Comparison of ENCODE assay signal across 13 cellular contexts in the genomic region with DNA sequence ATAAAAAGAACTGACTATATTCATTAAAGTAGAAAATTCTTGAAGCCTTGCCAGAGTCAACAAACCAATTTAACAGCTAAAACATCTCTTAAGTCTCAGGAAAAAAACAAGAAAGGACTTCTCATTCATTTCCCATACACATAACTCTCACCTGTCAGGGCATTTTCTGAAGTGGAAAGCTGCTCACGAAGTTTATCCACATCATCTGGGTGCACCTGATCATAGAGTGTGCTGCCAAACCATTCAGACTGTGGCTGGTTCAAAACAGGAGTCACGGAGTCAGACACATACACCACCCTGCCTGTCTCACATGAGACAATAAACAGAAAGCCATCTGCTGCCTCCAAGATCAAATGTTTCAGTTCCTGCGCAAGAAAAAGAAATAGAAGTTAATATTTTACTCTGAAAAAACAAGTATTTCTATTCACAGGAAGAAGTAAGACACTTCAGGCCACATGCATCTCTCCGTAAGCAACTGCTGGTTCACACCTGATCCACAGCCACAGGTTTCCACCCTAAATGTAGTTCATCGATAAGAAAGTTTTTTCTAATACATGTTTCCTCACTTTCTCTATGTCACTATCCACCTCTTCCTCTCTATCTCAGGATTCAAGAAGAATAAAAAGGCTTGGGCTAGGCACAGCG. TPM values are rescaled to one million over a fixed set of nuclear protein-coding genes. Genes with fewer than 3 reads are reported as not detected.
DNase-seq lines count a peak whose midpoint lies in the region; ATAC-seq, FAIRE-seq and TF ChIP-seq lines count a peak whose summit lies in the region.
"Had no signal": no experiment of that assay in that cellular context is flagged by ENCODE, and none has a peak within 500 bp of the region (broad histone marks: within the 10 kb centered on the region; RNA-seq: fewer than 3 reads in every experiment).

No MANE protein-coding gene starts in this region.

- intact Hi-C loops in spleen (cut with DNase I; ENCODE audit: low total_unique reads): no loop called here

- no peak overlapping the region for H2AFZ ChIP-seq in astrocyte (ENCODE audit: low read depth, low read length)

- H3K27ac ChIP-seq in astrocyte (ENCODE audit: low read depth, low read length): no peak overlapping the region
- H3K27ac ChIP-seq in spleen: no peak overlapping the region

- H3K27ac Mint-ChIP-seq in astrocyte (ENCODE audit: unreplicated experiment) (no peak overlapping the region), osteocyte (ENCODE audit: unreplicated experiment) (peak overlapping the region; percentile 23)
- H3K27ac Mint-ChIP-seq in activated T-cell treated with anti-CD3 and anti-CD28 coated beads, Interleukin-2, amount 50 U/mL, for 24 hours: no peak overlapping the region

- 87 to 94% (median 92%) methylated on average over 6 of the region's 6 CpGs for WGBS in spleen, 5 donors

- H3K9me3 Mint-ChIP-seq in astrocyte (ENCODE audit: unreplicated experiment) (no peaks in the 10 kb centered on the region), osteocyte (ENCODE audit: unreplicated experiment) (no peaks in the 10 kb centered on the region)
- H3K9me3 Mint-ChIP-seq in activated T-cell treated with anti-CD3 and anti-CD28 coated beads, Interleukin-2, amount 50 U/mL, for 24 hours: no peaks in the 10 kb centered on the region
- H3K9me3 Mint-ChIP-seq: central memory CD8-positive, alpha-beta T cell had no signal

- ATAC-seq in HG02840 (IDR thresholded peaks at IDR 0.05; ENCODE audit: low FRiP score, unreplicated experiment) (peak; percentile 63), GM19023 (IDR thresholded peaks at IDR 0.05; ENCODE audit: unreplicated experiment) (no peak)

- CTCF ChIA-PET in GM10248 (lab: Yijun Ruan, JAX): interaction anchor here (1.6 kb wide), 2 partner anchors 8 to 31 kb away, joined by 4 read pairs; no protein-coding TSS in a partner anchor

- H3K36me3 ChIP-seq in astrocyte (ENCODE audit: insufficient read depth, low read length) (peaks cover 42% of the 10 kb centered on the region), spleen (peaks cover 5 to 99% (median 77%) of the 10 kb centered on the region in 6 donors)

- H3K4me3 Mint-ChIP-seq in astrocyte (ENCODE audit: unreplicated experiment): no peak overlapping the region
- H3K4me3 Mint-ChIP-seq in osteocyte (ENCODE audit: unreplicated experiment): no peak overlapping the region
- no peak overlapping the region for H3K4me3 Mint-ChIP-seq in activated T-cell treated with anti-CD3 and anti-CD28 coated beads, Interleukin-2, amount 50 U/mL, for 24 hours
- H3K4me3 Mint-ChIP-seq: central memory CD8-positive, alpha-beta T cell had no signal

- H3K27me3 ChIP-seq in astrocyte (ENCODE audit: insufficient read depth, low read length) (no peaks in the 10 kb centered on the region), spleen (replicated peaks in 1 of 7) (no peaks in the 10 kb centered on the region)

- peak; percentile 45 for DNase-seq in GM10248 (ENCODE audit: extremely low spot score)
- DNase-seq in astrocyte (ENCODE audit: low read depth): peak; percentile 55
- DNase-seq in osteocyte (ENCODE audit: extremely low spot score, unreplicated experiment): no peak
- DNase-seq in activated T-cell treated with anti-CD3 and anti-CD28 coated beads, Interleukin-2, amount 50 U/mL, for 24 hours: no peak
- DNase-seq in activated naive CD4-positive, alpha-beta T cell treated with Interleukin-2 at 50 U/mL for 16 hours: no peak
- DNase-seq in spleen: no peak
- DNase-seq: activated T-cell treated with anti-CD3 and anti-CD28 coated beads, Interleukin-2, amount 50 U/mL, for 48 hours; COR-L47 had no signal

- H3K4me1 Mint-ChIP-seq in astrocyte (ENCODE audit: low read depth, unreplicated experiment): no peaks in the 10 kb centered on the region
- peaks cover 2% of the 10 kb centered on the region for H3K4me1 Mint-ChIP-seq in osteocyte (ENCODE audit: unreplicated experiment)
- peaks cover 11% of the 10 kb centered on the region for H3K4me1 Mint-ChIP-seq in activated T-cell treated with anti-CD3 and anti-CD28 coated beads, Interleukin-2, amount 50 U/mL, for 24 hours (ENCODE audit: low read depth)
- H3K4me1 Mint-ChIP-seq: central memory CD8-positive, alpha-beta T cell had no signal

- H3K27me3 Mint-ChIP-seq in astrocyte (ENCODE audit: low read depth, unreplicated experiment) (no peaks in the 10 kb centered on the region), osteocyte (ENCODE audit: unreplicated experiment) (no peaks in the 10 kb centered on the region)
- no peaks in the 10 kb centered on the region for H3K27me3 Mint-ChIP-seq in activated T-cell treated with anti-CD3 and anti-CD28 coated beads, Interleukin-2, amount 50 U/mL, for 24 hours
- H3K27me3 Mint-ChIP-seq: central memory CD8-positive, alpha-beta T cell had no signal

- peaks cover 18% of the 10 kb centered on the region for H3K36me3 Mint-ChIP-seq in astrocyte (ENCODE audit: low read depth, unreplicated experiment)
- H3K36me3 Mint-ChIP-seq in osteocyte (ENCODE audit: unreplicated experiment): peaks cover 55% of the 10 kb centered on the region
- H3K36me3 Mint-ChIP-seq in activated T-cell treated with anti-CD3 and anti-CD28 coated beads, Interleukin-2, amount 50 U/mL, for 24 hours (ENCODE audit: low read depth): peaks cover 88% of the 10 kb centered on the region

- H3K4me1 ChIP-seq in astrocyte (ENCODE audit: insufficient read depth, low read length) (no peaks in the 10 kb centered on the region), spleen (peaks cover 0 to 2% (median 0%) of the 10 kb centered on the region in 6 donors)

- H3K4me3 ChIP-seq in astrocyte (ENCODE audit: insufficient read depth, low read depth, low read length) (no peak overlapping the region), spleen (no peak overlapping the region)

- no peak overlapping the region for H3K9ac ChIP-seq in astrocyte (ENCODE audit: low read length)

- POLR2A ChIA-PET in GM10248 (lab: Yijun Ruan, JAX): no interaction called here

- TF ChIP-seq CTCF in GM10248 (IDR thresholded peaks at IDR 0.05; ENCODE audit: control extremely low read depth, extremely low read depth, low read depth, missing control alignments): no peak
- TF ChIP-seq CTCF in astrocyte (IDR thresholded peaks at IDR 0.05; ENCODE audit: insufficient read depth, low read depth, low read length): no peak
- TF ChIP-seq CTCF in osteocyte (IDR thresholded peaks at IDR 0.05): no peak
- no peak for TF ChIP-seq CTCF in spleen (IDR thresholded peaks at IDR 0.05 in 8 of 11, conservative IDR thresholded peaks at IDR 0.05 in 3 of 11)

- no peaks in the 10 kb centered on the region for H3K9me3 ChIP-seq in astrocyte (ENCODE audit: insufficient read depth, low read depth, low read length)
- H3K9me3 ChIP-seq in spleen: no peaks in the 10 kb centered on the region

- FAIRE-seq in astrocyte (lab: Jason Lieb, UNC): no peak
- FAIRE-seq: frontal cortex had no signal

- H4K20me1 ChIP-seq in astrocyte (ENCODE audit: insufficient read depth, low read length): no peaks in the 10 kb centered on the region

- no peaks in the 10 kb centered on the region for H3K79me2 ChIP-seq in astrocyte (ENCODE audit: insufficient read depth, low read length)

- no peak overlapping the region for H3K4me2 ChIP-seq in astrocyte (ENCODE audit: low read length)

- TF ChIP-seq POLR2A in spleen (IDR thresholded peaks at IDR 0.05): no peak

RNA-seq across cellular contexts. Expression of gene CTSK, which starts 28.2 kb away (rescaled TPM):
- total RNA-seq in astrocyte (3.9 and 4.0 TPM in 2 replicates), osteocyte (51.6 and 53.6 TPM in 2 replicates), spleen (10 to 100 TPM; 11.5 to 23.6 (median 20.6) TPM)
- 10 to 100 TPM; 28.5 to 68.2 (median 49.2) TPM for polyA plus RNA-seq in spleen

RNA-seq across cellular contexts. Expression of gene ARNT, which starts 40.1 kb away (rescaled TPM):
- 24.1 and 25.8 TPM in 2 replicates for total RNA-seq in astrocyte
- 42.9 and 44.2 TPM in 2 replicates for total RNA-seq in osteocyte
- 10 to 100 TPM; 43.6 to 72.8 (median 53.7) TPM for total RNA-seq in spleen
- polyA plus RNA-seq in spleen: 10 to 100 TPM in 2 of 3 donors, 1 to 10 TPM in 1; 8.3 to 13.7 (median 10.5) TPM

RNA-seq across cellular contexts. Expression of gene CTXND2, which starts 50.7 kb away (rescaled TPM):
- total RNA-seq in astrocyte: not detected in 2 replicates
- not detected in 2 replicates for total RNA-seq in osteocyte
- total RNA-seq in spleen: not detected
- not detected for polyA plus RNA-seq in spleen
- total RNA-seq: frontal cortex; T-helper 2 cell treated with Interferon-gamma antibody and Interleukin-4, amounts not matched to agents 100 ng/mL and 5 ng/mL, for 36 hours had no signal

Comparison
In these comparisons a context has a peak if more than half of its experiments do, and no peak if none do; other contexts are left out.
1. DNase-seq: peak in GM10248 (single experiment) and astrocyte (single experiment); none in osteocyte (single experiment), activated T-cell treated with anti-CD3 and anti-CD28 coated beads, Interleukin-2, amount 50 U/mL, for 24 hours (single experiment), activated naive CD4-positive, alpha-beta T cell treated with Interleukin-2 at 50 U/mL for 16 hours (single experiment) and spleen (single experiment).